Comparison of ENCODE assay signal across 8 cellular contexts in genomic region chr10:42638053-42638820, GRCh38. TPM values are rescaled to one million over a fixed set of nuclear protein-coding genes. Genes with fewer than 3 reads are reported as not detected.
A peak's percentile ranks its signal among the peaks of the same experiment; 100 is the strongest.
DNase-seq lines count a peak whose midpoint lies in the region; ATAC-seq and TF ChIP-seq lines count a peak whose summit lies in the region.

Gene ZNF33B (minus strand): TSS chr10:42638570. CDS start chr10:42636928, 1,642 bp downstream.

- H3K4me3 ChIP-seq in LNCaP clone FGC (ENCODE audit: low read depth, low read length) (peak within 1 kb of the TSS; percentile 69), fibroblast of mammary gland (ENCODE audit: control insufficient read depth, low read depth, low read length) (peak within 1 kb of the TSS; percentile 89)

- DNase-seq in EL: peak; percentile 89
- DNase-seq in H4 (ENCODE audit: low spot score): peak; percentile 93
- peak; percentile 92 for DNase-seq in LNCaP clone FGC (ENCODE audit: low read depth)
- DNase-seq in RPMI8226: peak; percentile 94
- DNase-seq in activated T-helper 1 cell treated with anti-CD3 and anti-CD28 coated beads, Interleukin-2, amount 50 U/mL, for 16 hours (ENCODE audit: low read depth in 1 of 2, low spot score in 1 of 2): peak; percentile 90
- DNase-seq in fibroblast of mammary gland (ENCODE audit: low read depth): peak; percentile 90
- DNase-seq in naive thymus-derived CD8-positive, alpha-beta T cell: peak; percentile 80 to 97 (median 93)
- DNase-seq in stimulated activated naive B cell treated with anti-CD40 and anti-IgM and Interleukin-4, amounts not matched to agents 10 μg/mL and 1 μg/mL and 100 μg/mL, for 72 hours: peak; percentile 97

- peak within 1 kb of the TSS; percentile 91 to 99 (median 97) for H3K4me3 Mint-ChIP-seq in naive thymus-derived CD8-positive, alpha-beta T cell
- peak within 1 kb of the TSS; percentile 96 to 98 for H3K4me3 Mint-ChIP-seq in stimulated activated naive B cell treated with anti-CD40 and anti-IgM and Interleukin-4, amounts not matched to agents 10 μg/mL and 1 μg/mL and 100 μg/mL, for 72 hours

- H3K36me3 Mint-ChIP-seq in naive thymus-derived CD8-positive, alpha-beta T cell: peaks cover 0 to 31% (median 17%) of the 10 kb centered on the region in 3 donors
- peaks cover 5 to 15% of the 10 kb centered on the region in 2 donors for H3K36me3 Mint-ChIP-seq in stimulated activated naive B cell treated with anti-CD40 and anti-IgM and Interleukin-4, amounts not matched to agents 10 μg/mL and 1 μg/mL and 100 μg/mL, for 72 hours

- ATAC-seq in naive thymus-derived CD8-positive, alpha-beta T cell: peak; percentile 93 to 94
- peak; percentile 96 to 97 for ATAC-seq in stimulated activated naive B cell treated with anti-CD40 and anti-IgM and Interleukin-4, amounts not matched to agents 10 μg/mL and 1 μg/mL and 100 μg/mL, for 72 hours (replicated peaks)

- H3K27me3 Mint-ChIP-seq in naive thymus-derived CD8-positive, alpha-beta T cell: no peaks in the 10 kb centered on the region
- H3K27me3 Mint-ChIP-seq in stimulated activated naive B cell treated with anti-CD40 and anti-IgM and Interleukin-4, amounts not matched to agents 10 μg/mL and 1 μg/mL and 100 μg/mL, for 72 hours: no peaks in the 10 kb centered on the region

- TF ChIP-seq CTCF in LNCaP clone FGC (IDR thresholded peaks at IDR 0.05; ENCODE audit: control insufficient read depth, extremely low read depth, insufficient read depth): no peak
- no peak for TF ChIP-seq CTCF in fibroblast of mammary gland (conservative IDR thresholded peaks at IDR 0.05; ENCODE audit: control insufficient read depth, insufficient read depth, low read depth, low read length)

- POLR2A ChIA-PET in naive thymus-derived CD8-positive, alpha-beta T cell (lab: Charles Lee): interaction anchor here (0.8 to 1.8 kb wide), 6 partner anchors 11 to 1011 kb away, joined by 3 to 6 read pairs (median 4); partner anchors contain the start of genes BMS1, CSGALNACT2 and ZNF32

- peaks cover 19 to 43% (median 40%) of the 10 kb centered on the region in 4 donors for H3K4me1 Mint-ChIP-seq in naive thymus-derived CD8-positive, alpha-beta T cell
- peaks cover 10 to 27% of the 10 kb centered on the region in 2 donors for H3K4me1 Mint-ChIP-seq in stimulated activated naive B cell treated with anti-CD40 and anti-IgM and Interleukin-4, amounts not matched to agents 10 μg/mL and 1 μg/mL and 100 μg/mL, for 72 hours

- no peaks in the 10 kb centered on the region for H3K9me3 Mint-ChIP-seq in naive thymus-derived CD8-positive, alpha-beta T cell
- H3K9me3 Mint-ChIP-seq in stimulated activated naive B cell treated with anti-CD40 and anti-IgM and Interleukin-4, amounts not matched to agents 10 μg/mL and 1 μg/mL and 100 μg/mL, for 72 hours: no peaks in the 10 kb centered on the region

- peak within 1 kb of the TSS; percentile 94 to 99 (median 98) for H3K27ac Mint-ChIP-seq in naive thymus-derived CD8-positive, alpha-beta T cell
- H3K27ac Mint-ChIP-seq in stimulated activated naive B cell treated with anti-CD40 and anti-IgM and Interleukin-4, amounts not matched to agents 10 μg/mL and 1 μg/mL and 100 μg/mL, for 72 hours: peak within 1 kb of the TSS; percentile 99

RNA-seq across cellular contexts. Expression of gene ZNF33B, which starts in this region (rescaled TPM):
- total RNA-seq in H4 (2014; rRNA removed; shearing (Covaris generic)): 5.4 and 6.9 TPM in 2 replicates
- total RNA-seq in naive thymus-derived CD8-positive, alpha-beta T cell: 10 to 100 TPM; 64.4 to 64.6 TPM
- polyA plus RNA-seq in naive thymus-derived CD8-positive, alpha-beta T cell: 10 to 100 TPM in 1 of 3 donors, 1 to 10 TPM in 2; 6.9 to 12.9 (median 9.7) TPM

Comparison
In these comparisons a context has a peak if more than half of its experiments do, and no peak if none do; other contexts are left out.
1. Peak in every context shown above with its lines: DNase-seq, ATAC-seq and H3K4me3 ChIP-seq.